In the genomic region with DNA sequence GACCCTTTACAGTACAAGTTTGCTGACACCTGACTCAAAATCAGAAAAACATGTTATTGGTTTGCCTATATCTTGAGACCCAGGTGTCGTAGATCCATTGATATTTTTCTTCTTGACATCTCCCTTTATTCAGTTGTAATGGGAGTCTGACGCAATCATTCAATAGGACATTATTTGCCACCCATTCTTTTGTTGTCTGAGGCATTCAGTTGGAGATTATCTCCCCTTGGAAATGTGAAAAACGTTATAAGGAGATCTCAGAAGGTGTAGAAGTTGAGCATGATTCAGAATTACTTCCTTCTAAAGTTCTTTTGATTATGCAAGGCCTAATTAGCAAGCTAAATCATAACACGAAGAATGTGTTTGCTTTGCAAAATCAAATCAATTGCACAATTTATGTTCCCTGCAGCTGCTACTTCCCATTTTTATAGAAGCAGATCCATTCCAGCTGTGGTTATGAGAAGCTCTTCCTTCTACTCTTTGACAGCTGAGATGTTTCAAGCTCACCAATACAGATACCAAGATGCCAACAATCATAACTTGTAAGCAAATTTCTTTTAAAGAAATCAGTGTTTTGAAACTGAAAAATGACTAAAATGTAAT, we compare ENCODE assay signal across 14 cellular contexts.
DNase-seq lines count a peak whose midpoint lies in the region; ATAC-seq and TF ChIP-seq lines count a peak whose summit lies in the region.
"Had no signal": no experiment of that assay in that cellular context is flagged by ENCODE, and none has a peak within 500 bp of the region (broad histone marks: within the 10 kb centered on the region; RNA-seq: fewer than 3 reads in every experiment).

No MANE protein-coding gene starts in this region.

- H3K27ac ChIP-seq in SK-N-MC (0 out of 2 replicates have a peak overlapping the region, but pooled peaks have one; percentile 3), SJCRH30 (no peak overlapping the region), adrenal gland (no peak overlapping the region)
- H3K27ac ChIP-seq: left lung, psoas muscle had no signal

- H3K36me3 ChIP-seq in SK-N-MC (ENCODE audit: insufficient read depth, low read length) (no peaks in the 10 kb centered on the region), SJCRH30 (no peaks in the 10 kb centered on the region), adrenal gland (replicated peaks in 1 of 2) (no peaks in the 10 kb centered on the region)
- H3K36me3 ChIP-seq: left lung had no signal

- no peaks in the 10 kb centered on the region for H3K27me3 ChIP-seq in SJCRH30
- no peaks in the 10 kb centered on the region for H3K27me3 ChIP-seq in adrenal gland
- H3K27me3 ChIP-seq: left lung had no signal

- ATAC-seq in HG02798 (IDR thresholded peaks at IDR 0.05; ENCODE audit: poor library complexity, unreplicated experiment), result no peak
- no peak for ATAC-seq in GM19328 (IDR thresholded peaks at IDR 0.05; ENCODE audit: unreplicated experiment)
- ATAC-seq: left lung, psoas muscle had no signal

- no peak for TF ChIP-seq CTCF in fibroblast of villous mesenchyme (IDR thresholded peaks at IDR 0.05; ENCODE audit: insufficient read depth, low read depth, low read length)
- no peak for TF ChIP-seq CTCF in adrenal gland (IDR thresholded peaks at IDR 0.05)

- H3K9me3 ChIP-seq in SK-N-MC (ENCODE audit: low read depth, low read length) (no peaks in the 10 kb centered on the region), SJCRH30 (replicated peaks) (no peaks in the 10 kb centered on the region), adrenal gland (replicated peaks in 1 of 3) (no peaks in the 10 kb centered on the region)
- H3K9me3 ChIP-seq: psoas muscle had no signal

- H3K4me3 ChIP-seq in SK-N-MC, result peak overlapping the region; percentile 54
- H3K4me3 ChIP-seq in fibroblast of villous mesenchyme (ENCODE audit: low read depth, low read length), result no peak overlapping the region
- no peak overlapping the region for H3K4me3 ChIP-seq in SJCRH30
- H3K4me3 ChIP-seq in adrenal gland, result no peak overlapping the region
- H3K4me3 ChIP-seq: left lung, psoas muscle had no signal

- intact Hi-C loops in adrenal gland (cut with DNase I), result no loop called here

- TF ChIP-seq POLR2A in adrenal gland (IDR thresholded peaks at IDR 0.05), result no peak

- H3K4me1 ChIP-seq in SJCRH30 (no peaks in the 10 kb centered on the region), adrenal gland (replicated peaks in 1 of 2) (no peaks in the 10 kb centered on the region)
- H3K4me1 ChIP-seq: left lung, psoas muscle had no signal

- DNase-seq in CD1c-positive myeloid dendritic cell (ENCODE audit: extremely low spot score) (peak; percentile 60), Kasumi-1 (lab: John Stamatoyannopoulos, UW) (peak; percentile 72 to 78), SK-N-MC (ENCODE audit: low read depth, low spot score) (peak; percentile 68), fibroblast of villous mesenchyme (ENCODE audit: low read depth) (peak; percentile 59), SJCRH30 (no peak), adrenal gland (no peak)
- DNase-seq: activated CD4-positive, alpha-beta T cell treated with anti-CD3 and anti-CD28 coated beads for 4 hours; activated CD8-positive, alpha-beta memory T cell treated with anti-CD3 and anti-CD28 coated beads, Interleukin-2, amount 50 U/mL, for 48 hours; activated naive CD4-positive, alpha-beta T cell treated with anti-CD3 and anti-CD28 coated beads for 36 hours; left lung; naive B cell; psoas muscle had no signal

- no peak overlapping the region for H3K9ac ChIP-seq in SK-N-MC (ENCODE audit: insufficient read length)

- WGBS in adrenal gland, 4 donors, result 49 to 57% (median 53%) methylated on average over 4 of the region's 4 CpGs

Comparison
In these comparisons a context has a peak if more than half of its experiments do, and no peak if none do; other contexts are left out.
1. DNase-seq: peak in CD1c-positive myeloid dendritic cell (single experiment), Kasumi-1 (2 of 2), SK-N-MC (single experiment) and fibroblast of villous mesenchyme (single experiment); none in SJCRH30 (0 of 2) and adrenal gland (0 of 7).